Comparison of ENCODE assay signal across 9 cellular contexts in the genomic region with DNA sequence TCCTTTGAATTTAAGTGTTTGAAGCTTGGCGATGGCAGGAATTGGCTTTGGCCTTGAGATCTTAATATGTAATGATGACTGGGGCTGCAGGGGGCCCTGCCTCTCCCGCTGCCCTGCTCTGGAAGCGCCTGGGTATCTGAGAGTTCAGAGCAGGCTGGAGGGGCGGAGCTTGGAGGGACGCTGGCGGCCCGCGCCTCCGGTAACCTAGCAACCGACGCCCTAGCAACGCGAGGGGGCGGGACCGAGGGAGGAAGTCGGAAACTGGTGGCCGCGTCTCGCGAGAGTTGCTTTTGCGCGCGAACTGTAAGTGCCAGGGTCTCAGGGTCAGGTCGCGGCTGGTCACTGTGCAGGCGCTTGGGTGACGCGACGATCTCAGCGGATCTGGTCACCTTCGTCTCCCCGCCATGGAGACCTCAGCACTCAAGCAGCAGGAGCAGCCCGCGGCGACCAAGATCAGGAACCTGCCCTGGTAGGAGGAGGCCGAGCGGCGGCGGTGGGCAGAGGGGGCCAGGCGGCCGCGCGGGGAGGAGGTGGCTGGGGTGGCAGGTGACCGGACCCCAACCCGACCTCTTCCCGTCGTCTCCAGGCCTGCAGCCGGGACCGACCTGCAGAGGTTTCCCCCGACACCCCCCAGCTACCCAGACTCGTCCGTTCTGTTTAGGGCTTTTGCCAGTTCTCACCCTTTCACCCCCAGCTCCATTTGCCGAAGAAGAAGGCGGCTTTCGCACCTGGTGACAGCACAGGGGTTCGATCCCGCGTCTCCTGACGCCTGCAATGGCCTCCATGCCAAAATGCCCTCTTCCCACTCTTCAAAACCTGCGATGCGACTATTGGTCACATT. TPM values are rescaled to one million over a fixed set of nuclear protein-coding genes. Genes with fewer than 3 reads are reported as not detected.
DNase-seq lines count a peak whose midpoint lies in the region; ATAC-seq, FAIRE-seq and TF ChIP-seq lines count a peak whose summit lies in the region.
"Had no signal": no experiment of that assay in that cellular context is flagged by ENCODE, and none has a peak within 500 bp of the region (broad histone marks: within the 10 kb centered on the region; RNA-seq: fewer than 3 reads in every experiment).

RFC5 (plus strand) TSS at position 280 of the 841 bp plus-strand sequence; CDS start at position 405, 125 bp downstream.

- H3K4me1 ChIP-seq in BE2C, result no peaks in the 10 kb centered on the region

- no peaks in the 10 kb centered on the region for H3K27me3 ChIP-seq in BE2C

- peak; percentile 95 for ATAC-seq in HG03442 (IDR thresholded peaks at IDR 0.05; ENCODE audit: unreplicated experiment)

- DNase-seq in BE2C (peak; percentile 99), GM19239 (ENCODE audit: insufficient read length, low spot score) (peak; percentile 94), NCI-H524 (lab: John Stamatoyannopoulos, UW) (peak; percentile 94 to 98), choroid plexus epithelial cell (ENCODE audit: low read depth) (peak; percentile 98), kidney glomerular epithelial cell (lab: John Stamatoyannopoulos, UW) (peak; percentile 86)
- DNase-seq in activated CD4-positive, alpha-beta T cell treated with anti-CD3 and anti-CD28 coated beads for 24 hours (ENCODE audit: low read depth in 2 of 2), result peak; percentile 97 to 98
- DNase-seq in stimulated activated CD4-positive, alpha-beta T cell treated with anti-CD3 and anti-CD28 coated beads, Interleukin-1b, Interleukin-23, amount 100 ng/mL, for 1 hour (ENCODE audit: low read depth in 2 of 2), result peak; percentile 94 to 95

- FAIRE-seq in GM19239 (lab: Jason Lieb, UNC), result peak; percentile 92
- FAIRE-seq: islet of Langerhans had no signal

- TF ChIP-seq CTCF in BE2C (IDR thresholded peaks at IDR 0.05; ENCODE audit: low read depth, low read length) (no peak), choroid plexus epithelial cell (conservative IDR thresholded peaks at IDR 0.05; ENCODE audit: low read depth, low read length) (no peak)

- no peaks in the 10 kb centered on the region for H3K9me3 ChIP-seq in BE2C

- H3K36me3 ChIP-seq in BE2C, result peaks cover 27% of the 10 kb centered on the region

- H3K4me3 ChIP-seq in BE2C (ENCODE audit: low read depth, low read length) (peak within 1 kb of the TSS; percentile 71), choroid plexus epithelial cell (ENCODE audit: low read depth, low read length) (peak within 1 kb of the TSS; percentile 99)

RNA-seq across cellular contexts. Expression of gene RFC5, which starts in this region (rescaled TPM):
- 13.0 TPM for polyA plus RNA-seq in BE2C (2012; ENCODE audit: insufficient read depth, insufficient read length, low read depth)

Comparison
In these comparisons a context has a peak if more than half of its experiments do, and no peak if none do; other contexts are left out.
1. Peak in every context shown above with its lines: DNase-seq, ATAC-seq and H3K4me3 ChIP-seq.